Comparison of ENCODE assay signal across 7 cellular contexts in genomic region chr14:21263284-21264024, GRCh38. TPM values are rescaled to one million over a fixed set of nuclear protein-coding genes. Genes with fewer than 3 reads are reported as not detected.
DNase-seq lines count a peak whose midpoint lies in the region; ATAC-seq, FAIRE-seq and TF ChIP-seq lines count a peak whose summit lies in the region.

No MANE protein-coding gene starts in this region.

- no peak for FAIRE-seq in endothelial cell of umbilical vein (lab: Jason Lieb, UNC)

- H3K4me2 ChIP-seq in PC-3 (ENCODE audit: low read length), result peak overlapping the region; percentile 94
- peak overlapping the region; percentile 100 for H3K4me2 ChIP-seq in endothelial cell of umbilical vein (ENCODE audit: insufficient read depth, low read length)
- H3K4me2 ChIP-seq in skeletal muscle satellite cell (ENCODE audit: low read length), result peak overlapping the region; percentile 37

- H3K36me3 ChIP-seq in PC-3 (ENCODE audit: low read depth, low read length), result peaks cover 81% of the 10 kb centered on the region
- H3K36me3 ChIP-seq in endothelial cell of umbilical vein (ENCODE audit: control insufficient read depth in 2 of 2, extremely low read depth in 1 of 2, insufficient read depth in 2 of 2, low read length in 2 of 2), result peaks cover 18 to 48% of the 10 kb centered on the region in 2 experiments
- peaks cover 75% of the 10 kb centered on the region for H3K36me3 ChIP-seq in skeletal muscle satellite cell (ENCODE audit: insufficient read depth, low read length)

- no peaks in the 10 kb centered on the region for H3K9me2 ChIP-seq in PC-3 (replicated peaks; ENCODE audit: low read length)

- H3K9me3 ChIP-seq in PC-3 (ENCODE audit: low read length) (no peaks in the 10 kb centered on the region), endothelial cell of umbilical vein (replicated peaks; ENCODE audit: control insufficient read depth, insufficient read depth, low read length) (no peaks in the 10 kb centered on the region), skeletal muscle satellite cell (replicated peaks; ENCODE audit: low read length) (no peaks in the 10 kb centered on the region)

- peaks cover 30% of the 10 kb centered on the region for H3F3A ChIP-seq in PC-3 (ENCODE audit: low read length, unreplicated experiment)

- H3K4me1 ChIP-seq in PC-3 (ENCODE audit: insufficient read depth, low read length) (peaks cover 41% of the 10 kb centered on the region), endothelial cell of umbilical vein (ENCODE audit: control insufficient read depth, extremely low read depth, insufficient read depth, low read length) (peaks cover 43% of the 10 kb centered on the region), skeletal muscle satellite cell (ENCODE audit: control insufficient read depth, insufficient read depth, low read length) (peaks cover 52% of the 10 kb centered on the region)

- H3K79me2 ChIP-seq in PC-3 (ENCODE audit: low read length), result peaks cover 96% of the 10 kb centered on the region
- peaks cover 99% of the 10 kb centered on the region for H3K79me2 ChIP-seq in endothelial cell of umbilical vein (ENCODE audit: control insufficient read depth, insufficient read depth, low read length)

- dilution Hi-C loops in endothelial cell of umbilical vein (cut with MboI; ENCODE audit: extremely low pct_ligation_motif_present, low sequenced_read_pairs), result no loop called here

- no TSS peak for BruUV-seq in PC-3 (replicated peaks; lab: Mats Ljungman, UMichigan)
- no TSS peak for BruUV-seq in endothelial cell of umbilical vein (replicated peaks; lab: Mats Ljungman, UMichigan)

- no peak for TF ChIP-seq POLR2A in endothelial cell of umbilical vein (IDR thresholded peaks at IDR 0.05; ENCODE audit: low read depth, low read length)

- H3K9ac ChIP-seq in PC-3 (ENCODE audit: low read length), result no peak overlapping the region
- H3K9ac ChIP-seq in endothelial cell of umbilical vein (replicated peaks; ENCODE audit: extremely low read depth, insufficient read depth, low read length), result no peak overlapping the region
- no peak overlapping the region for H3K9ac ChIP-seq in skeletal muscle satellite cell (ENCODE audit: low read depth, low read length)

- DNase-seq in PC-3 (no peak), endothelial cell of umbilical vein (ENCODE audit: low read depth, low spot score) (no peak), hypothalamus (lab: John Stamatoyannopoulos, UW) (no peak)

- H3K9me1 ChIP-seq in endothelial cell of umbilical vein (replicated peaks; ENCODE audit: control insufficient read depth, extremely low read depth, insufficient read depth, low read length), result no peaks in the 10 kb centered on the region

- peak; percentile 8 for ATAC-seq in GM21825 (IDR thresholded peaks at IDR 0.05; ENCODE audit: unreplicated experiment)
- ATAC-seq in PC-3, result no peak
- no peak for ATAC-seq in GM21786 (IDR thresholded peaks at IDR 0.05; ENCODE audit: unreplicated experiment)
- no peak for ATAC-seq in HG02588 (IDR thresholded peaks at IDR 0.05; ENCODE audit: unreplicated experiment)

- H3K27ac ChIP-seq in PC-3 (ENCODE audit: low read length) (peak overlapping the region; percentile 51), endothelial cell of umbilical vein (ENCODE audit: insufficient read depth, low read depth, low read length) (no peak overlapping the region)

- H3K27me3 ChIP-seq in PC-3 (ENCODE audit: low read length) (no peaks in the 10 kb centered on the region), endothelial cell of umbilical vein (ENCODE audit: control insufficient read depth in 2 of 2, insufficient read depth in 2 of 2, low read length in 2 of 2) (no peaks in the 10 kb centered on the region), skeletal muscle satellite cell (ENCODE audit: control insufficient read depth, insufficient read depth, low read length) (no peaks in the 10 kb centered on the region)

- peak overlapping the region; percentile 59 for H3K4me3 ChIP-seq in PC-3 (ENCODE audit: low read length)
- peak overlapping the region in 1 of 3 experiments; percentile 16 for H3K4me3 ChIP-seq in endothelial cell of umbilical vein (replicated peaks in 1 of 3; ENCODE audit: insufficient read depth in 1 of 3, low read depth in 1 of 3, low read length in 3 of 3)
- no peak overlapping the region for H3K4me3 ChIP-seq in skeletal muscle satellite cell (ENCODE audit: low read length)

- CTCF ChIA-PET in PC-3 (lab: Charles Lee), result no interaction called here
- CTCF ChIA-PET in endothelial cell of umbilical vein (lab: Charles Lee), result no interaction called here

- TF ChIP-seq CTCF in PC-3 (conservative IDR thresholded peaks at IDR 0.05; ENCODE audit: low read depth, low read length), result no peak
- no peak for TF ChIP-seq CTCF in endothelial cell of umbilical vein (IDR thresholded peaks at IDR 0.05; ENCODE audit: extremely low read depth in 1 of 2, insufficient read depth in 1 of 2, low read depth in 1 of 2, low read length in 2 of 2)

- H2AFZ ChIP-seq in PC-3 (ENCODE audit: low read length), result no peak overlapping the region
- no peak overlapping the region for H2AFZ ChIP-seq in endothelial cell of umbilical vein (ENCODE audit: low read depth, low read length)

- H4K20me1 ChIP-seq in PC-3 (ENCODE audit: low read length), result peaks cover 92% of the 10 kb centered on the region
- peaks cover 60% of the 10 kb centered on the region for H4K20me1 ChIP-seq in endothelial cell of umbilical vein (replicated peaks; ENCODE audit: control insufficient read depth, extremely low read depth, insufficient read depth, low read length)

- POLR2A ChIA-PET in PC-3 (lab: Charles Lee; ENCODE audit: unreplicated experiment) (no interaction called here), endothelial cell of umbilical vein (lab: Charles Lee) (interaction anchor here (0.7 kb wide), 1 partner anchor 226 kb away, joined by 3 read pairs; no protein-coding TSS in a partner anchor)

- intact Hi-C loops in PC-3 (cut with micrococcal nuclease), result loop anchor here (10.0 kb wide), 1 partner anchor 121 kb away; the partner anchor contains the start of gene SUPT16H
- intact Hi-C loops in endothelial cell of umbilical vein (cut with micrococcal nuclease), result no loop called here

TF ChIP-seq in endothelial cell of umbilical vein, 7 proteins besides CTCF, POLR2A, EP300 and RAD21:
- TF ChIP-seq FOS (IDR thresholded peaks at IDR 0.05; ENCODE audit: borderline replicate concordance, insufficient read depth, low read length) (no peak), EZH2 (IDR thresholded peaks at IDR 0.05; ENCODE audit: borderline replicate concordance, low read depth, low read length, severe bottlenecking) (no peak), GATA2 (IDR thresholded peaks at IDR 0.05; ENCODE audit: insufficient read depth, insufficient read length, low read depth, low read length) (no peak), MYC (IDR thresholded peaks at IDR 0.05; ENCODE audit: low read depth, low read length) (no peak), MAX (IDR thresholded peaks at IDR 0.05; ENCODE audit: insufficient read depth, insufficient read length) (no peak), JUN (IDR thresholded peaks at IDR 0.05; ENCODE audit: borderline replicate concordance, insufficient read depth, insufficient read length, low read depth) (no peak), POLR2AphosphoS5 (IDR thresholded peaks at IDR 0.05; ENCODE audit: insufficient read depth, low read depth, low read length) (no peak)
TF ChIP-seq in endothelial cell of umbilical vein: peak in this region for 0.

RNA-seq across cellular contexts. Expression of gene HNRNPC, which starts 5.8 kb away (rescaled TPM):
- 682 and 772 TPM in 2 replicates for total RNA-seq in PC-3 (2014; rRNA removed)
- 611 and 674 TPM in 2 replicates for total RNA-seq in endothelial cell of umbilical vein
- 309 and 531 TPM in 2 replicates for polyA plus RNA-seq in endothelial cell of umbilical vein
- polyA plus RNA-seq in endothelial cell of umbilical vein (2011; cell fraction: cytosol; rRNA removed), result 460 and 638 TPM in 2 replicates
- 352 and 493 TPM in 2 replicates for polyA plus RNA-seq in endothelial cell of umbilical vein (2011; cell fraction: nucleus; rRNA removed)
- 550 and 764 TPM in 2 replicates for polyA plus RNA-seq in endothelial cell of umbilical vein (2012)
- 926 and 952 TPM in 2 replicates for polyA minus RNA-seq in endothelial cell of umbilical vein
- polyA minus RNA-seq in endothelial cell of umbilical vein (2011; cell fraction: cytosol; rRNA and poly(A)+ RNA removed), result 248 TPM
- polyA minus RNA-seq in endothelial cell of umbilical vein (2011; cell fraction: nucleus; rRNA and poly(A)+ RNA removed), result 514 and 693 TPM in 2 replicates
- total RNA-seq in skeletal muscle satellite cell (2012; rRNA removed), result 634 and 718 TPM in 2 replicates

RNA-seq across cellular contexts. Expression of gene RPGRIP1, which starts 16.4 kb away (rescaled TPM):
- total RNA-seq in PC-3 (2014; rRNA removed) (0.33 TPM in 1 of 2 replicates, not detected in the other), endothelial cell of umbilical vein (not detected in 2 replicates)
- not detected in 2 replicates for polyA plus RNA-seq in endothelial cell of umbilical vein
- not detected in 2 replicates for polyA plus RNA-seq in endothelial cell of umbilical vein (2011; cell fraction: cytosol; rRNA removed)
- polyA plus RNA-seq in endothelial cell of umbilical vein (2011; cell fraction: nucleus; rRNA removed), result not detected in 2 replicates
- polyA plus RNA-seq in endothelial cell of umbilical vein (2012), result 0.10 TPM in 1 of 2 replicates, not detected in the other
- polyA minus RNA-seq in endothelial cell of umbilical vein, result not detected in 2 replicates
- polyA minus RNA-seq in endothelial cell of umbilical vein (2011; cell fraction: cytosol; rRNA and poly(A)+ RNA removed), result not detected
- not detected in 2 replicates for polyA minus RNA-seq in endothelial cell of umbilical vein (2011; cell fraction: nucleus; rRNA and poly(A)+ RNA removed)
- not detected in 2 replicates for total RNA-seq in skeletal muscle satellite cell (2012; rRNA removed)

Comparison
In these comparisons a context has a peak if more than half of its experiments do, and no peak if none do; other contexts are left out.
1. H3K4me2 ChIP-seq: peak in every context shown above with its lines; median percentile 100 in endothelial cell of umbilical vein; 94 in PC-3; 37 in skeletal muscle satellite cell.